ENCODE assay signal across 8 cellular contexts in the genomic region with DNA sequence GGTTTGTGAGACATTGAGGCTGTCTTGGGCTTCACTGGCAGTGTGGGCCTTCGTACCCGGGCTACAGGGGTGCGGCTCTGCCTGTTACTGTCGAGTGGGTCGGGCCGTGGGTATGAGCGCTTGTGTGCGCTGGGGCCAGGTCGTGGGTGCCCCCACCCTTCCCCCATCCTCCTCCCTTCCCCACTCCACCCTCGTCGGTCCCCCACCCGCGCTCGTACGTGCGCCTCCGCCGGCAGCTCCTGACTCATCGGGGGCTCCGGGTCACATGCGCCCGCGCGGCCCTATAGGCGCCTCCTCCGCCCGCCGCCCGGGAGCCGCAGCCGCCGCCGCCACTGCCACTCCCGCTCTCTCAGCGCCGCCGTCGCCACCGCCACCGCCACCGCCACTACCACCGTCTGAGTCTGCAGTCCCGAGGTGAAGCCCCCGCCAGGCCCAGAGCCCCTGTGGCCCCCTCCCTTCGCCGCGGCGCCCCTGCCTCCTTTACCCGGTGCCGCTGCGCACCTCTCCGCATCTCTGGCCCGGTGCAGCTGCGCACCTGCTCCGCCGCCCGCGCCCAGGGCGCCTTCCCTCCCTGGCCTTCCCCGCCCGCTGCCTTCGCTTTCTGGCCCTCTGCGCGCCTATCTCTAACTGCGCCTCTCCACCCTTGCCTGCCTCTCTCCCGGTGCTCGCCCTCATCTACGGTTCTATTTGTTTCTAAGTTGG. TPM values are rescaled to one million over a fixed set of nuclear protein-coding genes. Genes with fewer than 3 reads are reported as not detected.
DNase-seq lines count a peak whose midpoint lies in the region; ATAC-seq and TF ChIP-seq lines count a peak whose summit lies in the region.

ENO2 (plus strand) TSS at position 335 of the 702 bp plus-strand sequence. CDS start 1,253 bp downstream, outside the sequence.

- H3K36me3 ChIP-seq in BLaER1 treated with 17β-estradiol and CSF1 and Interleukin-3, amounts not matched to agents 10 nM and 100 nM: peaks cover 0 to 18% (median 0%) of the 10 kb centered on the region in 11 experiments; a peak in 4 of 22 replicates
- H3K36me3 ChIP-seq in HUES64 (ENCODE audit: insufficient read depth, low read length) (peaks cover 28% of the 10 kb centered on the region), adrenal gland (replicated peaks in 1 of 2) (peaks cover 0 to 5% of the 10 kb centered on the region in 2 donors), left ventricle myocardium inferior (no peaks in the 10 kb centered on the region), psoas muscle (ENCODE audit: insufficient read depth in 1 of 2, low read depth in 1 of 2) (no peaks in the 10 kb centered on the region)

- peak within 1 kb of the TSS; percentile 91 to 98 (median 93) for H3K4me2 ChIP-seq in BLaER1 treated with 17β-estradiol and CSF1 and Interleukin-3, amounts not matched to agents 10 nM and 100 nM

- peak in 1 of 2 donors; percentile 52 for TF ChIP-seq POLR2A in adrenal gland (IDR thresholded peaks at IDR 0.05)

- peaks cover 0 to 16% (median 3%) of the 10 kb centered on the region in 11 experiments; a peak in 8 of 22 replicates for H4K20me1 ChIP-seq in BLaER1 treated with 17β-estradiol and CSF1 and Interleukin-3, amounts not matched to agents 10 nM and 100 nM

- peak within 1 kb of the TSS; percentile 36 to 80 (median 63); a peak in 21 of 22 replicates for H3K9ac ChIP-seq in BLaER1 treated with 17β-estradiol and CSF1 and Interleukin-3, amounts not matched to agents 10 nM and 100 nM
- peak within 1 kb of the TSS; percentile 77 for H3K9ac ChIP-seq in HUES64 (ENCODE audit: low read depth, low read length)

- WGBS in HUES64: 2% methylated on average over 68 of the region's 68 CpGs
- WGBS in adrenal gland, 4 donors: 0 to 1% (median 1%) methylated on average over 28 to 67 of the region's 68 CpGs
- WGBS in psoas muscle, 3 donors: 0 to 1% (median 1%) methylated on average over 33 to 68 of the region's 68 CpGs

- H3K4me1 ChIP-seq in BLaER1 treated with 17β-estradiol and CSF1 and Interleukin-3, amounts not matched to agents 10 nM and 100 nM: peaks cover 11 to 33% (median 21%) of the 10 kb centered on the region in 10 experiments
- peaks cover 14% of the 10 kb centered on the region; the same call in 1 of the 2 replicates for H3K4me1 ChIP-seq in HUES64 (ENCODE audit: insufficient read depth, low read length)
- H3K4me1 ChIP-seq in adrenal gland (replicated peaks in 1 of 2): peaks cover 6 to 12% of the 10 kb centered on the region in 2 donors
- peaks cover 24% of the 10 kb centered on the region for H3K4me1 ChIP-seq in left ventricle myocardium inferior
- no peaks in the 10 kb centered on the region for H3K4me1 ChIP-seq in psoas muscle

- intact Hi-C loops in adrenal gland (cut with DNase I) (no loop called here), left ventricle myocardium inferior (cut with micrococcal nuclease) (no loop called here), psoas muscle (cut with DNase I) (no loop called here)

- peak within 1 kb of the TSS; percentile 61 to 76 (median 68) for H3K4me3 ChIP-seq in BLaER1 treated with 17β-estradiol and CSF1 and Interleukin-3, amounts not matched to agents 10 nM and 100 nM
- H3K4me3 ChIP-seq in HUES64 (ENCODE audit: low read length) (peak within 1 kb of the TSS; percentile 92), adrenal gland (peak within 1 kb of the TSS; percentile 24 to 69 (median 41)), left ventricle myocardium inferior (peak within 1 kb of the TSS; percentile 90), psoas muscle (peak within 1 kb of the TSS; percentile 68)

- ATAC-seq in GM19395 (IDR thresholded peaks at IDR 0.05; ENCODE audit: unreplicated experiment): peak; percentile 73
- ATAC-seq in psoas muscle: peak; percentile 85 to 93 (median 90)

- H3K9me3 ChIP-seq in BLaER1 treated with 17β-estradiol and CSF1 and Interleukin-3, amounts not matched to agents 10 nM and 100 nM (replicated peaks in 1 of 11): no peaks in the 10 kb centered on the region
- H3K9me3 ChIP-seq in HUES64 (ENCODE audit: insufficient read depth, low read depth, low read length): no peaks in the 10 kb centered on the region
- no peaks in the 10 kb centered on the region for H3K9me3 ChIP-seq in adrenal gland (replicated peaks in 1 of 3)
- no peaks in the 10 kb centered on the region for H3K9me3 ChIP-seq in left ventricle myocardium inferior (replicated peaks)
- no peaks in the 10 kb centered on the region for H3K9me3 ChIP-seq in psoas muscle

- peak within 1 kb of the TSS in 4 of 11 experiments; percentile 17 to 46 (median 38); a peak in 8 of 22 replicates for H3K27ac ChIP-seq in BLaER1 treated with 17β-estradiol and CSF1 and Interleukin-3, amounts not matched to agents 10 nM and 100 nM
- H3K27ac ChIP-seq in HUES64 (ENCODE audit: low read depth, low read length) (no peak within 1 kb of the TSS), adrenal gland (peak within 1 kb of the TSS in 3 of 5 donors; percentile 52 to 85 (median 76)), left ventricle myocardium inferior (replicated peaks) (peak within 1 kb of the TSS; percentile 80), psoas muscle (peak within 1 kb of the TSS; percentile 50)

- TF ChIP-seq CTCF in adrenal gland (IDR thresholded peaks at IDR 0.05): no peak
- TF ChIP-seq CTCF in left ventricle myocardium inferior (IDR thresholded peaks at IDR 0.05; ENCODE audit: borderline replicate concordance): no peak
- TF ChIP-seq CTCF in psoas muscle (IDR thresholded peaks at IDR 0.05): no peak

- H3K27me3 ChIP-seq in BLaER1 treated with 17β-estradiol and CSF1 and Interleukin-3, amounts not matched to agents 10 nM and 100 nM: peaks cover 53 to 75% (median 68%) of the 10 kb centered on the region in 11 experiments
- no peaks in the 10 kb centered on the region for H3K27me3 ChIP-seq in HUES64 (ENCODE audit: insufficient read depth, low read length)
- H3K27me3 ChIP-seq in adrenal gland: no peaks in the 10 kb centered on the region
- H3K27me3 ChIP-seq in left ventricle myocardium inferior (ENCODE audit: low read depth): no peaks in the 10 kb centered on the region
- peaks cover 0 to 20% (median 17%) of the 10 kb centered on the region in 3 donors for H3K27me3 ChIP-seq in psoas muscle (ENCODE audit: insufficient read depth in 3 of 3, low read length in 2 of 3)

- DNase-seq in T-helper 1 cell (peak; percentile 70 to 87 (median 78)), adrenal gland (peak; percentile 68 to 90 (median 82)), left ventricle myocardium inferior (peak; percentile 79), psoas muscle (peak; percentile 83 to 86), ureter (ENCODE audit: low spot score) (peak; percentile 84)

RNA-seq across cellular contexts. Expression of gene ENO2, which starts in this region (rescaled TPM):
- 43.3 TPM for polyA plus RNA-seq in HUES64 (2013, experiment 1 of 2)
- 68.8 TPM for polyA plus RNA-seq in HUES64 (2013, experiment 2 of 2)
- total RNA-seq in adrenal gland: 10 to 100 TPM in 7 of 8 donors, 1 to 10 TPM in 1; 8.0 to 53.6 (median 35.1) TPM
- 100 to 1,000 TPM in 1 of 3 donors, 10 to 100 TPM in 2; 29.5 to 113 (median 42.3) TPM for polyA plus RNA-seq in adrenal gland
- 14.8 TPM for total RNA-seq in left ventricle myocardium inferior
- total RNA-seq in psoas muscle: 1 to 10 TPM; 2.0 to 4.6 (median 2.3) TPM
- polyA plus RNA-seq in psoas muscle: 1 to 10 TPM; 1.4 to 2.0 (median 1.8) TPM
- 29.6 TPM for total RNA-seq in ureter

Comparison
In these comparisons a context has a peak if more than half of its experiments do, and no peak if none do; other contexts are left out.
1. RNA of gene ENO2 (polyA plus RNA-seq): 29.5 to 113 TPM in adrenal gland; 1.4 to 2.0 TPM in psoas muscle; every median in the first group is over 10 times any median in the second.
2. H3K4me3 ChIP-seq: peak in every context shown above with its lines; median percentile 92 in HUES64; 90 in left ventricle myocardium inferior; 68 in psoas muscle; 68 in BLaER1 treated with 17β-estradiol and CSF1 and Interleukin-3, amounts not matched to agents 10 nM and 100 nM; 41 in adrenal gland.
3. Peak in every context shown above with its lines, with median percentiles within 50 percentile points of each other: DNase-seq.